Comparison of ENCODE assay signal across 8 cellular contexts in the genomic region with DNA sequence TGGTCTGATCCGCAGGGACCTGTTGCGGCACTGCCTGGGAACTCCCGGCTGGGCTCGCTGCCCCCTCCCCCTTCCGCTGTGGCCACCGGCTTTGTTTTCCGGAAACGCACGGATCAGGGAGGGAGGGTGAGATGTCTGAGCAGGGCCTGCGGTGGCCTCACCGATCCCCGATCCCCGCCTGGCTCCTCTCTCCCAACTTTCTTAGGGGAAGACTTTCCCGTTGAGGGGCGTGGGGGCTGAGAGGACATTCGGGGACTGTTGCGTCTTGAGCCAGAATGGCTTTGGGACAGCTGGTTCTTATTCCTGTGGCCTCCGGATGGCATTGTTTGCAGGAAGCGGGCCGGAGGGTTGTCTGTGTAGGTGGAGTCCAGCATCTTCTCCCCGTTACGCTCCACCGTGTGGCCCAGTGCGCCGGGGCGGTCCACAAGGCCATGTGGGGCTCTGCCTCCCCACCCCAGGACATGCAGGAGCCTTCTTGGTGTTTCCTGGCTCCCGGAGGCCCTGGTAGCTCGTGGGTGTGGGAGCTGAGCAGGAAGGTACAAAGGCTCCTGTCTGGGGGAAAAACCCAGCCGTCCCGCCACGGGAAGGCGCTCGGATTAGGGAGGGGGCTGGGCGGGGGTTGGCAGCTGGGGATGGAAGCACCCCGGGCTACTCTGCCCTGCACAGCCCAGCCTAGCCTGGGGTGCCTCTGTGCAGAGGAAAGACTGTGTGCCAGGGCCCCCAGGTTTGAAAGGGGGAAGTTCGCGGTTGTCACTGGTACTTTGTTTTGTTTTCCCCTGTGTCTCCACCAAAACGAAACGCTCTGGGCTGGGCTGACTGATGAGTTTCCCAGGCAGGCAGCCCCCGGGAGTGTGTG. TPM values are rescaled to one million over a fixed set of nuclear protein-coding genes. Genes with fewer than 3 reads are reported as not detected.
DNase-seq lines count a peak whose midpoint lies in the region; ATAC-seq and TF ChIP-seq lines count a peak whose summit lies in the region.

No MANE protein-coding gene starts in this region.

- DNase-seq in GM23248 (peak; percentile 82), NCI-H82 (lab: John Stamatoyannopoulos, UW) (peak; percentile 82)
- DNase-seq in activated CD8-positive, alpha-beta memory T cell treated with anti-CD3 and anti-CD28 coated beads, Interleukin-2, amount 50 U/mL, for 4 hours, result peak; percentile 63
- peak; percentile 60 to 62 for DNase-seq in stimulated activated CD8-positive, alpha-beta memory T cell treated with anti-CD3 and anti-CD28 coated beads, Interleukin-2, amount 100 ng/mL, for 1 hour (ENCODE audit: low read depth in 2 of 2)

- TF ChIP-seq CTCF in C4-2B (conservative IDR thresholded peaks at IDR 0.05), result no peak

- H3K4me1 ChIP-seq in GM23248 (ENCODE audit: insufficient read depth) (peaks cover 13% of the 10 kb centered on the region), endocrine pancreas (ENCODE audit: control insufficient read depth, insufficient read depth, low read length) (no peaks in the 10 kb centered on the region), mesodermal cell (ENCODE audit: control insufficient read depth, insufficient read depth, low read length, poor library complexity, severe bottlenecking) (peaks cover 10% of the 10 kb centered on the region)

- H3K4me2 ChIP-seq in GM23248 (ENCODE audit: unreplicated experiment), result peak overlapping the region; percentile 77

- in situ Hi-C loops in GM23248 (cut with MboI), result no loop called here

- no peak for ATAC-seq in GM18519 (IDR thresholded peaks at IDR 0.05; ENCODE audit: low FRiP score, unreplicated experiment)

- H3K9me3 ChIP-seq in GM23248 (ENCODE audit: low read depth) (no peaks in the 10 kb centered on the region), endocrine pancreas (ENCODE audit: control insufficient read depth, low read length) (no peaks in the 10 kb centered on the region), mesodermal cell (ENCODE audit: control insufficient read depth, low read length) (no peaks in the 10 kb centered on the region)

- H3F3A ChIP-seq in GM23248 (ENCODE audit: insufficient read depth), result peaks cover 15% of the 10 kb centered on the region

- H3K4me3 ChIP-seq in GM23248 (peak overlapping the region; percentile 96), endocrine pancreas (ENCODE audit: control insufficient read depth, insufficient read depth, low read length) (no peak overlapping the region), mesodermal cell (ENCODE audit: extremely low read depth, insufficient read depth, low read length, poor library complexity, severe bottlenecking) (peak overlapping the region; percentile 85)

- H4K20me1 ChIP-seq in GM23248 (ENCODE audit: insufficient read depth), result no peaks in the 10 kb centered on the region

- H3K9me2 ChIP-seq in GM23248 (ENCODE audit: insufficient read depth), result no peaks in the 10 kb centered on the region

- H2AFZ ChIP-seq in GM23248, result peak overlapping the region; percentile 40; the same call in 1 of the 2 replicates

- H3K79me2 ChIP-seq in GM23248 (ENCODE audit: insufficient read depth), result peaks cover 61% of the 10 kb centered on the region

- no peaks in the 10 kb centered on the region for H3K27me3 ChIP-seq in GM23248 (replicated peaks; ENCODE audit: insufficient read depth)
- no peaks in the 10 kb centered on the region for H3K27me3 ChIP-seq in endocrine pancreas (ENCODE audit: control insufficient read depth, insufficient read depth, low read length)

- H3K9ac ChIP-seq in GM23248 (peak overlapping the region; percentile 87), endocrine pancreas (ENCODE audit: control insufficient read depth, insufficient read depth, low read length) (peak overlapping the region; percentile 62)

- H3K36me3 ChIP-seq in GM23248 (ENCODE audit: low read depth), result no peaks in the 10 kb centered on the region
- H3K36me3 ChIP-seq in endocrine pancreas (ENCODE audit: control insufficient read depth, insufficient read depth, low read length), result no peaks in the 10 kb centered on the region
- peaks cover 6% of the 10 kb centered on the region for H3K36me3 ChIP-seq in mesodermal cell (ENCODE audit: control insufficient read depth, insufficient read depth, low read length)

- 1% methylated on average over 37 to 40 of the region's 40 CpGs for WGBS in GM23248 (ENCODE audit: low coverage in 1 of 2, low lambda C conversion rate in 2 of 2, missing lambda C conversion rate in 2 of 2), 2 experiments
- WGBS in mesodermal cell (ENCODE audit: insufficient coverage in 2 of 2), 2 experiments, result 1 to 3% methylated on average over 22 to 26 of the region's 40 CpGs

- H3K27ac ChIP-seq in C4-2B, result peak overlapping the region; percentile 80
- peak overlapping the region; percentile 86 for H3K27ac ChIP-seq in GM23248
- H3K27ac ChIP-seq in mesodermal cell (ENCODE audit: low read depth, low read length, severe bottlenecking), result peak overlapping the region; percentile 77

RNA-seq across cellular contexts. Expression of a gene that starts 1.3 kb away (rescaled TPM):
- total RNA-seq in GM23248 (2014; rRNA removed; shearing (Covaris generic)), result 76.6 and 81.4 TPM in 2 replicates
- polyA plus RNA-seq in GM23248 (2016; fragmentation: Nextera tagmentation; extraction: Ambion mirVana), result 9.5 and 15.2 TPM in 2 replicates
- polyA plus RNA-seq in mesodermal cell (2013, experiment 1 of 2), result 85.6 TPM
- 74.6 TPM for polyA plus RNA-seq in mesodermal cell (2013, experiment 2 of 2)

RNA-seq across cellular contexts. Expression of a gene that starts 37.1 kb away (rescaled TPM):
- total RNA-seq in GM23248 (2014; rRNA removed; shearing (Covaris generic)), result 0.22 and 3.2 TPM in 2 replicates
- polyA plus RNA-seq in GM23248 (2016; fragmentation: Nextera tagmentation; extraction: Ambion mirVana), result 2.4 and 3.2 TPM in 2 replicates
- 2.6 TPM for polyA plus RNA-seq in mesodermal cell (2013, experiment 1 of 2)
- polyA plus RNA-seq in mesodermal cell (2013, experiment 2 of 2), result 2.7 TPM

RNA-seq across cellular contexts. Expression of a gene that starts 37.1 kb away (rescaled TPM):
- total RNA-seq in GM23248 (2014; rRNA removed; shearing (Covaris generic)), result 110 and 185 TPM in 2 replicates
- 73.9 and 81.9 TPM in 2 replicates for polyA plus RNA-seq in GM23248 (2016; fragmentation: Nextera tagmentation; extraction: Ambion mirVana)
- 46.9 TPM for polyA plus RNA-seq in mesodermal cell (2013, experiment 1 of 2)
- 42.3 TPM for polyA plus RNA-seq in mesodermal cell (2013, experiment 2 of 2)

RNA-seq across cellular contexts. Expression of a gene that starts 57.0 kb away (rescaled TPM):
- total RNA-seq in GM23248 (2014; rRNA removed; shearing (Covaris generic)), result 147 and 157 TPM in 2 replicates
- polyA plus RNA-seq in GM23248 (2016; fragmentation: Nextera tagmentation; extraction: Ambion mirVana), result 37.6 and 39.4 TPM in 2 replicates
- polyA plus RNA-seq in mesodermal cell (2013, experiment 1 of 2), result 82.9 TPM
- 63.1 TPM for polyA plus RNA-seq in mesodermal cell (2013, experiment 2 of 2)
